ENCODE assay signal across 8 cellular contexts in genomic region chr20:8454137-8454712, GRCh38.
A peak's percentile ranks its signal among the peaks of the same experiment; 100 is the strongest.
DNase-seq lines count a peak whose midpoint lies in the region; ATAC-seq and TF ChIP-seq lines count a peak whose summit lies in the region.

No MANE protein-coding gene starts in this region.

- H3K4me3 ChIP-seq in GM06990 (replicated peaks; ENCODE audit: low read depth, low read length) (no peak overlapping the region), fibroblast of villous mesenchyme (ENCODE audit: low read depth, low read length) (no peak overlapping the region)

- peak; percentile 74 for ATAC-seq in HG03378 (IDR thresholded peaks at IDR 0.05; ENCODE audit: unreplicated experiment)
- no peak for ATAC-seq in GM21786 (IDR thresholded peaks at IDR 0.05; ENCODE audit: unreplicated experiment)

- DNase-seq in A172 (ENCODE audit: low spot score) (peak; percentile 41), GM06990 (ENCODE audit: extremely low read depth, insufficient read length) (no peak), SIG-M5 (lab: John Stamatoyannopoulos, UW) (peak; percentile 24), fibroblast of villous mesenchyme (ENCODE audit: low read depth) (peak; percentile 79), activated gamma-delta T cell treated with Interleukin-2 at 50 U/mL for 16 hours (no peak)

- H3K4me1 Mint-ChIP-seq in stimulated activated naive CD8-positive, alpha-beta T cell treated with anti-CD3 and anti-CD28 coated beads, Interleukin-15, Interleukin-2, amounts not matched to agents 100 ng/mL and 50 ng/mL, for 24 hours (ENCODE audit: low read depth), result peaks cover 18% of the 10 kb centered on the region

- H3K36me3 Mint-ChIP-seq in stimulated activated naive CD8-positive, alpha-beta T cell treated with anti-CD3 and anti-CD28 coated beads, Interleukin-15, Interleukin-2, amounts not matched to agents 100 ng/mL and 50 ng/mL, for 24 hours (ENCODE audit: low read depth), result no peaks in the 10 kb centered on the region

- H3K27me3 Mint-ChIP-seq in stimulated activated naive CD8-positive, alpha-beta T cell treated with anti-CD3 and anti-CD28 coated beads, Interleukin-15, Interleukin-2, amounts not matched to agents 100 ng/mL and 50 ng/mL, for 24 hours, result no peaks in the 10 kb centered on the region

- no peaks in the 10 kb centered on the region for H3K36me3 ChIP-seq in GM06990 (ENCODE audit: control insufficient read depth, insufficient read depth, low read length)

- H3K27me3 ChIP-seq in GM06990 (replicated peaks; ENCODE audit: control insufficient read depth, insufficient read depth, low read length), result no peaks in the 10 kb centered on the region

- peak overlapping the region; percentile 12 for H3K4me3 Mint-ChIP-seq in stimulated activated naive CD8-positive, alpha-beta T cell treated with anti-CD3 and anti-CD28 coated beads, Interleukin-15, Interleukin-2, amounts not matched to agents 100 ng/mL and 50 ng/mL, for 24 hours

- TF ChIP-seq CTCF in GM06990 (IDR thresholded peaks at IDR 0.05; ENCODE audit: insufficient read depth, low read length, poor library complexity, severe bottlenecking), result peak; percentile 63
- TF ChIP-seq CTCF in fibroblast of villous mesenchyme (IDR thresholded peaks at IDR 0.05; ENCODE audit: insufficient read depth, low read depth, low read length), result peak; percentile 68

- H3K27ac Mint-ChIP-seq in stimulated activated naive CD8-positive, alpha-beta T cell treated with anti-CD3 and anti-CD28 coated beads, Interleukin-15, Interleukin-2, amounts not matched to agents 100 ng/mL and 50 ng/mL, for 24 hours, result peak overlapping the region; percentile 80

- no peaks in the 10 kb centered on the region for H3K9me3 Mint-ChIP-seq in stimulated activated naive CD8-positive, alpha-beta T cell treated with anti-CD3 and anti-CD28 coated beads, Interleukin-15, Interleukin-2, amounts not matched to agents 100 ng/mL and 50 ng/mL, for 24 hours

Comparison
In these comparisons a context has a peak if more than half of its experiments do, and no peak if none do; other contexts are left out.
1. DNase-seq: peak in A172 (single experiment), SIG-M5 (single experiment) and fibroblast of villous mesenchyme (single experiment); none in GM06990 (single experiment) and activated gamma-delta T cell treated with Interleukin-2 at 50 U/mL for 16 hours (single experiment).